ENCODE assay signal across 8 cellular contexts in genomic region chr7:101374990-101375389, GRCh38. TPM values are rescaled to one million over a fixed set of nuclear protein-coding genes. Genes with fewer than 3 reads are reported as not detected.
"Had no signal": no experiment of that assay in that cellular context is flagged by ENCODE, and none has a peak within 500 bp of the region (broad histone marks: within the 10 kb centered on the region; RNA-seq: fewer than 3 reads in every experiment).

No MANE protein-coding gene starts in this region.

- H3K9me3 Mint-ChIP-seq: GM23338, H9 had no signal

- DNase-seq: H9, HCEC 1CT had no signal

- H3K4me3 Mint-ChIP-seq: GM23338, H9, IgD-negative memory B cell had no signal

- H3K4me3 ChIP-seq: GM23338 had no signal

- H3K27ac Mint-ChIP-seq: GM23338, IgD-negative memory B cell had no signal

- H2AFZ ChIP-seq: GM23338 had no signal

- ATAC-seq: GM23338 had no signal

- H3K4me2 ChIP-seq: GM23338 had no signal

- FAIRE-seq: H1, H54, HTR-8/SVneo had no signal

RNA-seq across cellular contexts. Expression of gene COL26A1, which starts 12.3 kb away (rescaled TPM):
- total RNA-seq: HT-29 had no signal
- polyA plus RNA-seq: IgD-negative memory B cell had no signal
